10 cellular contexts compared by ENCODE assay signal in the genomic region with DNA sequence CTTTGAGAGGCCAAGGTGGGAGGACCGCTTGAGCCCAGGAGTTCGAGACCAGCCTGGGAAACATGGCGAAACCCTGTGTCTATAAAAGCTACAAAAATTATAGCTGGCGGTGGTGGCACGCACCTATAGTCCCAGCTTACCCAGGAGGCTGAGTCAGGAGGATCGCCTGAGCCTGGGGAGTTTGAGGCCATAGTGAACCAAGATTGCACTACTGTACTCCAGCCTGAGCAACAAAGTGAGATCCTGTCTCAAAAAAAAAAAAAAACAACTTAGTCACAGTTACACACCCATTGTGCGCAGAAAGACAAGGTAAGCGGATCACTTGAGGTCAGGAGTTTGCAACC. TPM values are rescaled to one million over a fixed set of nuclear protein-coding genes. Genes with fewer than 3 reads are reported as not detected.
DNase-seq lines count a peak whose midpoint lies in the region; ATAC-seq and TF ChIP-seq lines count a peak whose summit lies in the region.
"Had no signal": no experiment of that assay in that cellular context is flagged by ENCODE, and none has a peak within 500 bp of the region (broad histone marks: within the 10 kb centered on the region; RNA-seq: fewer than 3 reads in every experiment).

No MANE protein-coding gene starts in this region.

- no peaks in the 10 kb centered on the region for H3K79me1 ChIP-seq in H9 (ENCODE audit: insufficient read depth, low read depth, low read length, poor library complexity, severe bottlenecking)

- no peaks in the 10 kb centered on the region for H3K27me3 Mint-ChIP-seq in stimulated activated naive B cell treated with anti-CD40 and anti-IgM and Interleukin-4, amounts not matched to agents 10 μg/mL and 1 μg/mL and 100 μg/mL, for 72 hours
- H3K27me3 Mint-ChIP-seq in H9 (ENCODE audit: low read depth): peaks cover 6% of the 10 kb centered on the region

- H3K56ac ChIP-seq in H9 (ENCODE audit: insufficient read length, low read depth, low read length): no peak overlapping the region

- H2BK15ac ChIP-seq in H9 (ENCODE audit: low read depth, low read length): no peak overlapping the region

- H2BK20ac ChIP-seq in H9 (ENCODE audit: low read depth, low read length, poor library complexity, severe bottlenecking): no peak overlapping the region

- no peaks in the 10 kb centered on the region for H3K36me3 Mint-ChIP-seq in activated naive CD4-positive, alpha-beta T cell treated with anti-CD3 and anti-CD28 coated beads, Interleukin-2, amount 50 U/mL, for 72 hours
- peaks cover 1 to 5% of the 10 kb centered on the region in 2 donors for H3K36me3 Mint-ChIP-seq in stimulated activated naive B cell treated with anti-CD40 and anti-IgM and Interleukin-4, amounts not matched to agents 10 μg/mL and 1 μg/mL and 100 μg/mL, for 72 hours
- no peaks in the 10 kb centered on the region for H3K36me3 Mint-ChIP-seq in H9 (ENCODE audit: insufficient read depth in 1 of 3, low read depth in 3 of 3)

- no peak overlapping the region for H3K18ac ChIP-seq in H9 (ENCODE audit: insufficient read length, low read depth, low read length)

- no peak overlapping the region for H2AFZ ChIP-seq in H9 (ENCODE audit: low read length)

- no peak overlapping the region for H3K23ac ChIP-seq in H9 (ENCODE audit: insufficient read length, low read depth, low read length)

- H3K4me1 Mint-ChIP-seq in stimulated activated naive B cell treated with anti-CD40 and anti-IgM and Interleukin-4, amounts not matched to agents 10 μg/mL and 1 μg/mL and 100 μg/mL, for 72 hours: peaks cover 17 to 27% of the 10 kb centered on the region in 2 donors
- H3K4me1 Mint-ChIP-seq in H9: peaks cover 9 to 15% of the 10 kb centered on the region in 2 experiments

- H3K4ac ChIP-seq in H9 (ENCODE audit: low read depth, low read length): no peak overlapping the region

- H4K8ac ChIP-seq in H9 (replicated peaks; ENCODE audit: insufficient read length, low read depth, low read length): no peak overlapping the region

- H4K20me1 ChIP-seq in H9 (ENCODE audit: control insufficient read depth, insufficient read depth, insufficient read length): no peaks in the 10 kb centered on the region

- H4K5ac ChIP-seq in H9 (ENCODE audit: insufficient read length, low read depth, low read length): no peak overlapping the region

- no peak overlapping the region for H2BK5ac ChIP-seq in H9 (ENCODE audit: insufficient read length, low read length)

- H3K27ac Mint-ChIP-seq in activated naive CD4-positive, alpha-beta T cell treated with anti-CD3 and anti-CD28 coated beads, Interleukin-2, amount 50 U/mL, for 72 hours: peak overlapping the region; percentile 98 to 99
- peak overlapping the region; percentile 97 for H3K27ac Mint-ChIP-seq in stimulated activated naive B cell treated with anti-CD40 and anti-IgM and Interleukin-4, amounts not matched to agents 10 μg/mL and 1 μg/mL and 100 μg/mL, for 72 hours
- no peak overlapping the region for H3K27ac Mint-ChIP-seq in H9

- H3K79me2 ChIP-seq in H9 (ENCODE audit: insufficient read depth, low read length): no peaks in the 10 kb centered on the region

- no CpG with 5 or more reads among the region's 8 CpGs for WGBS in H9 (ENCODE audit: extremely low coverage, insufficient read length, low lambda C conversion rate)

- H4K91ac ChIP-seq in H9 (ENCODE audit: insufficient read length, low read depth, low read length): no peak overlapping the region

- H2BK120ac ChIP-seq in H9 (ENCODE audit: low read depth, low read length, poor library complexity, severe bottlenecking): no peak overlapping the region

- no peak for DNase-seq in activated CD4-positive, CD25-positive, alpha-beta regulatory T cell (lab: John Stamatoyannopoulos, UW)
- DNase-seq in activated naive CD4-positive, alpha-beta T cell treated with anti-CD3 and anti-CD28 coated beads, Interleukin-2, amount 50 U/mL, for 72 hours (ENCODE audit: low spot score in 2 of 2): no peak
- no peak for DNase-seq in stimulated activated naive B cell treated with anti-CD40 and anti-IgM and Interleukin-4, amounts not matched to agents 10 μg/mL and 1 μg/mL and 100 μg/mL, for 72 hours
- DNase-seq in H9 (no peak), AG08396 (ENCODE audit: low spot score) (no peak)
- DNase-seq: NCI-H1417 treated with DMSO at 0.1 percent for 48 hours, NCI-H774 had no signal

- no peak overlapping the region for H2AK5ac ChIP-seq in H9 (ENCODE audit: insufficient read length, low read length)

- peak overlapping the region; percentile 91 to 98 for H3K4me3 Mint-ChIP-seq in stimulated activated naive B cell treated with anti-CD40 and anti-IgM and Interleukin-4, amounts not matched to agents 10 μg/mL and 1 μg/mL and 100 μg/mL, for 72 hours
- no peak overlapping the region for H3K4me3 Mint-ChIP-seq in H9

- H3K4me1 ChIP-seq in H9 (ENCODE audit: insufficient read depth, low read length): no peaks in the 10 kb centered on the region

- no peaks in the 10 kb centered on the region for H3K27me3 ChIP-seq in H9 (ENCODE audit: insufficient read depth, low read length)

- H3K23me2 ChIP-seq in H9 (ENCODE audit: insufficient read length, low read depth, low read length, poor library complexity, severe bottlenecking): no peaks in the 10 kb centered on the region

- no peak for TF ChIP-seq CTCF in H9 (conservative IDR thresholded peaks at IDR 0.05)

- no peak overlapping the region for H3K14ac ChIP-seq in H9 (ENCODE audit: insufficient read depth, low read length)

- no peaks in the 10 kb centered on the region for H3K9me3 Mint-ChIP-seq in activated naive CD4-positive, alpha-beta T cell treated with anti-CD3 and anti-CD28 coated beads, Interleukin-2, amount 50 U/mL, for 72 hours
- no peaks in the 10 kb centered on the region for H3K9me3 Mint-ChIP-seq in stimulated activated naive B cell treated with anti-CD40 and anti-IgM and Interleukin-4, amounts not matched to agents 10 μg/mL and 1 μg/mL and 100 μg/mL, for 72 hours
- no peaks in the 10 kb centered on the region for H3K9me3 Mint-ChIP-seq in H9

- H3K4me2 ChIP-seq in H9 (ENCODE audit: insufficient read depth, insufficient read length, low read length): no peak overlapping the region

- no peak overlapping the region for H3K9ac ChIP-seq in H9 (ENCODE audit: extremely low read depth, insufficient read length, low read length)

- no peak overlapping the region for H2BK12ac ChIP-seq in H9 (ENCODE audit: insufficient read length, low read depth, low read length)

- H3K27ac ChIP-seq in H9 (ENCODE audit: insufficient read length, low read depth, low read length): no peak overlapping the region

- no peaks in the 10 kb centered on the region for H3K9me3 ChIP-seq in H9 (ENCODE audit: control insufficient read depth, low read depth, low read length)

- H3T11ph ChIP-seq in H9 (ENCODE audit: low read length): no peak overlapping the region

- peak; percentile 18 to 19 for ATAC-seq in activated CD4-positive, CD25-positive, alpha-beta regulatory T cell treated with anti-CD3 and anti-CD28 coated beads, Interleukin-2, amount 50 U/mL, for 24 hours
- ATAC-seq in activated naive CD4-positive, alpha-beta T cell treated with anti-CD3 and anti-CD28 coated beads, Interleukin-2, amount 50 U/mL, for 72 hours: peak; percentile 33 to 49
- ATAC-seq in stimulated activated naive B cell treated with anti-CD40 and anti-IgM and Interleukin-4, amounts not matched to agents 10 μg/mL and 1 μg/mL and 100 μg/mL, for 72 hours (replicated peaks): no peak

RNA-seq across cellular contexts. Expression of a gene that starts 0.7 kb away (rescaled TPM):
- 10 to 100 TPM; 70.8 to 84.4 TPM for total RNA-seq in activated naive CD4-positive, alpha-beta T cell treated with anti-CD3 and anti-CD28 coated beads, Interleukin-2, amount 50 U/mL, for 72 hours
- 2.4 TPM in 2 replicates for total RNA-seq in H9 (2021)
- total RNA-seq: A172 had no signal

RNA-seq across cellular contexts. Expression of a gene that starts 18.2 kb away (rescaled TPM):
- 1 to 10 TPM in 1 of 2 donors, under 1 TPM in 1; 0.59 to 2.6 TPM for total RNA-seq in activated naive CD4-positive, alpha-beta T cell treated with anti-CD3 and anti-CD28 coated beads, Interleukin-2, amount 50 U/mL, for 72 hours
- 31.4 and 32.1 TPM in 2 replicates for total RNA-seq in H9 (2021)
- total RNA-seq: A172; T-helper 1 cell treated with Interleukin-12 subunit alpha and Interleukin-12 subunit beta and Interleukin-4 antibody, amounts not matched to agents 30 ng/mL and 1 ng/mL, for 36 hours had no signal

RNA-seq across cellular contexts. Expression of a gene that starts 19.8 kb away (rescaled TPM):
- total RNA-seq in activated naive CD4-positive, alpha-beta T cell treated with anti-CD3 and anti-CD28 coated beads, Interleukin-2, amount 50 U/mL, for 72 hours: 1 to 10 TPM; 2.6 to 9.4 TPM
- total RNA-seq in H9 (2021): 19.5 and 20.3 TPM in 2 replicates

RNA-seq across cellular contexts. Expression of a gene that starts 22.7 kb away (rescaled TPM):
- 10 to 100 TPM in 1 of 2 donors, under 1 TPM in 1; 0.96 to 36.0 TPM for total RNA-seq in activated naive CD4-positive, alpha-beta T cell treated with anti-CD3 and anti-CD28 coated beads, Interleukin-2, amount 50 U/mL, for 72 hours
- 35.0 and 42.9 TPM in 2 replicates for total RNA-seq in H9 (2021)

RNA-seq across cellular contexts. Expression of a gene that starts 48.5 kb away (rescaled TPM):
- 1 to 10 TPM in 1 of 2 donors, under 1 TPM in 1; 0.43 to 3.4 TPM for total RNA-seq in activated naive CD4-positive, alpha-beta T cell treated with anti-CD3 and anti-CD28 coated beads, Interleukin-2, amount 50 U/mL, for 72 hours
- total RNA-seq in H9 (2021): 1.9 and 2.1 TPM in 2 replicates
- total RNA-seq: A172 had no signal

Comparison
In these comparisons a context has a peak if more than half of its experiments do, and no peak if none do; other contexts are left out.
1. ATAC-seq: peak in activated CD4-positive, CD25-positive, alpha-beta regulatory T cell treated with anti-CD3 and anti-CD28 coated beads, Interleukin-2, amount 50 U/mL, for 24 hours (2 of 2) and activated naive CD4-positive, alpha-beta T cell treated with anti-CD3 and anti-CD28 coated beads, Interleukin-2, amount 50 U/mL, for 72 hours (2 of 2); none in stimulated activated naive B cell treated with anti-CD40 and anti-IgM and Interleukin-4, amounts not matched to agents 10 μg/mL and 1 μg/mL and 100 μg/mL, for 72 hours (0 of 2).
2. H3K27ac Mint-ChIP-seq: peak in activated naive CD4-positive, alpha-beta T cell treated with anti-CD3 and anti-CD28 coated beads, Interleukin-2, amount 50 U/mL, for 72 hours (2 of 2) and stimulated activated naive B cell treated with anti-CD40 and anti-IgM and Interleukin-4, amounts not matched to agents 10 μg/mL and 1 μg/mL and 100 μg/mL, for 72 hours (single experiment); none in H9 (0 of 3).
3. H3K4me3 Mint-ChIP-seq: peak in stimulated activated naive B cell treated with anti-CD40 and anti-IgM and Interleukin-4, amounts not matched to agents 10 μg/mL and 1 μg/mL and 100 μg/mL, for 72 hours (2 of 2); none in H9 (0 of 2).
4. RNA of a gene that starts 0.7 kb away (total RNA-seq): 70.8 to 84.4 TPM in activated naive CD4-positive, alpha-beta T cell treated with anti-CD3 and anti-CD28 coated beads, Interleukin-2, amount 50 U/mL, for 72 hours; 2.4 TPM in H9; every median in the first group is over 10 times any median in the second.